Comparison of ENCODE assay signal across 9 cellular contexts in genomic region chr11:127411283-127411682, GRCh38.
"Had no signal": no experiment of that assay in that cellular context is flagged by ENCODE, and none has a peak within 500 bp of the region (broad histone marks: within the 10 kb centered on the region; RNA-seq: fewer than 3 reads in every experiment).

No MANE protein-coding gene starts in this region.

- H2AFZ ChIP-seq: GM23248 had no signal

- H3K27ac Mint-ChIP-seq: HFFc6 had no signal

- DNase-seq: GM23248, GOT3, H7, HFFc6, IMR-90 had no signal

- ATAC-seq: HCT116, K562 had no signal

- FAIRE-seq: HTR-8/SVneo, K562 had no signal

- H3K9me3 ChIP-seq: HAP-1 had no signal

- H3K9ac ChIP-seq: GM23248 had no signal

- H3K36me3 ChIP-seq: HAP-1 had no signal

- H3K27ac ChIP-seq: GM23248 had no signal

- H3K4me3 Mint-ChIP-seq: HFFc6 had no signal

- H3K4me1 ChIP-seq: HAP-1 had no signal

- H3K4me3 ChIP-seq: GM23248, HAP-1, K562 had no signal
